24 cellular contexts compared by ENCODE assay signal in the genomic region with DNA sequence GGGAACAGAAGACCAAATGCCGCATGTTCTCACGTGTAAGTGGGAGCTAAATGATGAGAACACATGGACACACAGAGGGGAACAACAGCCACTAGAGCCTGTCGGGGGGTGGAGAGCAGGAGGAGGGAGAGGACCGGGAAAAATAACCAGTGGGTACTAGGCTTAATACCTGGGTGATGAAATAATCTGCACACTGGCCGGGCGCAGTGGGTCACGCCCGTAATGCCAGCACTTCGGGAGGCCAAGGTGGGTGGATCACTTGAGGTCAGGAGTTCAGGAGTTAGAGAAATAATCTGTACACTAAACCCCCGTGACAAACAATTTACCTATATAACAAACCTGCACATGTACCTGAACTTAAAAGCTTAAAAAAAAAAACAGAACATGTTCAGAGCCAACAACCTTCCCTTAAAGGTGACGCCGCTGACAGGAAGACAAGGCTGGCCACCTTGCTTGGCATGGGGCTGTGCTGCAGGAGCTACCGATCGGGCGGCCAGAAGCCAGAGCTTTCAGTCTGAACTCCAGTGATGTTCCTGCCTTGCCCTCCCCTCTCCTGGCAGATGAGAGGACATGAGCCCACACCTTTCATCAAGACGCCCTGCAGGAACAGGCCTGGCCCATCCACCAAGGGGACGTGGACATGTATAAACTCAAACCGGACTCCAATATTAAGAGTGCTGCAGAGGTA. TPM values are rescaled to one million over a fixed set of nuclear protein-coding genes. Genes with fewer than 3 reads are reported as not detected.
A peak's percentile ranks its signal among the peaks of the same experiment; 100 is the strongest.
DNase-seq lines count a peak whose midpoint lies in the region; ATAC-seq and TF ChIP-seq lines count a peak whose summit lies in the region.
"Had no signal": no experiment of that assay in that cellular context is flagged by ENCODE, and none has a peak within 500 bp of the region (broad histone marks: within the 10 kb centered on the region; RNA-seq: fewer than 3 reads in every experiment).

No MANE protein-coding gene starts in this region.

- no peak for ATAC-seq in Right ventricle myocardium superior (ENCODE audit: poor library complexity)
- no peak for ATAC-seq in right cardiac atrium
- ATAC-seq in omental fat pad (ENCODE audit: low FRiP score), result no peak
- ATAC-seq: activated CD4-positive, CD25-positive, alpha-beta regulatory T cell treated with anti-CD3 and anti-CD28 coated beads, Interleukin-2, amount 50 U/mL, for 24 hours; activated CD8-positive, alpha-beta T cell treated with anti-CD3 and anti-CD28 coated beads for 36 hours; activated naive CD4-positive, alpha-beta T cell treated with anti-CD3 and anti-CD28 coated beads, Interleukin-2, amount 50 U/mL, for 72 hours; activated T-cell treated with anti-CD3 and anti-CD28 coated beads, Interleukin-2, amount 50 U/mL, for 4 hours; psoas muscle; stimulated activated memory B cell treated with anti-CD40 and anti-IgM and Interleukin-4, amounts not matched to agents 10 μg/mL and 1 μg/mL and 100 μg/mL, for 72 hours had no signal

- no peak overlapping the region for H2BK5ac ChIP-seq in neuronal stem cell (ENCODE audit: low read length)

- H3K4me1 ChIP-seq in right cardiac atrium (ENCODE audit: control insufficient read depth, insufficient read depth, low read length) (peaks cover 11% of the 10 kb centered on the region), esophagus (ENCODE audit: control insufficient read depth in 2 of 2, insufficient read depth in 2 of 2, low read length in 1 of 2) (peaks cover 3 to 34% of the 10 kb centered on the region in 2 donors), neuronal stem cell (ENCODE audit: control insufficient read depth in 2 of 2, insufficient read depth in 1 of 2, low read depth in 1 of 2, low read length in 2 of 2) (peaks cover 0 to 3% of the 10 kb centered on the region in 2 donors)

- H3K4me3 ChIP-seq in right cardiac atrium (ENCODE audit: low read length), result no peak overlapping the region
- no peak overlapping the region for H3K4me3 ChIP-seq in esophagus (ENCODE audit: low read depth in 1 of 2, low read length in 2 of 2)
- H3K4me3 ChIP-seq in neuronal stem cell (ENCODE audit: low read length in 2 of 2), result no peak overlapping the region
- H3K4me3 ChIP-seq: BLaER1 treated with 17β-estradiol and CSF1 and Interleukin-3, amounts not matched to agents 10 nM and 100 nM; esophagus squamous epithelium; psoas muscle had no signal

- no peak overlapping the region for H3K23ac ChIP-seq in neuronal stem cell (ENCODE audit: low read depth, low read length, poor library complexity)

- H3K4me1 Mint-ChIP-seq in osteocyte (ENCODE audit: unreplicated experiment), result peaks cover 28% of the 10 kb centered on the region

- no peak overlapping the region for H2BK15ac ChIP-seq in neuronal stem cell (ENCODE audit: low read length)

- H3K27me3 ChIP-seq in right cardiac atrium (ENCODE audit: control insufficient read depth, insufficient read depth) (no peaks in the 10 kb centered on the region), esophagus (ENCODE audit: control insufficient read depth in 1 of 2, insufficient read depth in 2 of 2, low read length in 2 of 2) (no peaks in the 10 kb centered on the region), neuronal stem cell (ENCODE audit: control insufficient read depth in 3 of 3, insufficient read depth in 3 of 3, low read depth in 1 of 3, low read length in 3 of 3) (no peaks in the 10 kb centered on the region)
- H3K27me3 ChIP-seq: BLaER1 treated with 17β-estradiol and CSF1 and Interleukin-3, amounts not matched to agents 10 nM and 100 nM; esophagus squamous epithelium had no signal

- H3K4ac ChIP-seq in neuronal stem cell (ENCODE audit: low read length), result no peak overlapping the region

- TF ChIP-seq CTCF in omental fat pad (IDR thresholded peaks at IDR 0.05), result no peak
- no peak for TF ChIP-seq CTCF in osteocyte (IDR thresholded peaks at IDR 0.05)

- no peak overlapping the region for H2AK5ac ChIP-seq in neuronal stem cell (ENCODE audit: low read depth, low read length)

- H3K9me3 ChIP-seq in right cardiac atrium (ENCODE audit: control insufficient read depth, low read length), result no peaks in the 10 kb centered on the region
- peaks cover 0 to 8% of the 10 kb centered on the region in 2 donors for H3K9me3 ChIP-seq in esophagus (ENCODE audit: control insufficient read depth in 2 of 2, insufficient read depth in 1 of 2, low read depth in 1 of 2, low read length in 1 of 2)
- H3K9me3 ChIP-seq in neuronal stem cell (replicated peaks in 1 of 2; ENCODE audit: control insufficient read depth in 2 of 2, insufficient read depth in 1 of 2, low read depth in 1 of 2, low read length in 2 of 2), result peaks cover 3 to 16% of the 10 kb centered on the region in 2 donors
- H3K9me3 ChIP-seq: esophagus squamous epithelium, psoas muscle had no signal

- no peak overlapping the region for H3K9ac ChIP-seq in neuronal stem cell (ENCODE audit: low read depth, low read length, poor library complexity)
- H3K9ac ChIP-seq: BLaER1 treated with 17β-estradiol and CSF1 and Interleukin-3, amounts not matched to agents 10 nM and 100 nM had no signal

- H2AFZ ChIP-seq in neuronal stem cell (ENCODE audit: low read length), result no peak overlapping the region

- no peak overlapping the region for H2BK120ac ChIP-seq in neuronal stem cell (ENCODE audit: low read depth, low read length)

- no peaks in the 10 kb centered on the region for H3K27me3 Mint-ChIP-seq in osteocyte (ENCODE audit: unreplicated experiment)
- H3K27me3 Mint-ChIP-seq: activated CD8-positive, alpha-beta T cell treated with anti-CD3 and anti-CD28 coated beads for 36 hours; stimulated activated memory B cell treated with anti-CD40 and anti-IgM and Interleukin-4, amounts not matched to agents 10 μg/mL and 1 μg/mL and 100 μg/mL, for 72 hours had no signal

- DNase-seq in Right ventricle myocardium superior, result peak; percentile 35
- DNase-seq in right cardiac atrium, result no peak
- DNase-seq in omental fat pad (ENCODE audit: low spot score), result peak; percentile 4
- peak; percentile 37 for DNase-seq in ureter (ENCODE audit: low spot score)
- no peak for DNase-seq in neuronal stem cell (ENCODE audit: low spot score)
- DNase-seq in osteocyte (ENCODE audit: extremely low spot score, unreplicated experiment), result no peak
- DNase-seq in NCI-H2029 treated with DMSO at 0.1 percent for 48 hours (lab: John Stamatoyannopoulos, UW), result no peak
- DNase-seq: ACHN; activated CD8-positive, alpha-beta T cell treated with anti-CD3 and anti-CD28 coated beads for 36 hours; activated T-cell treated with anti-CD3 and anti-CD28 coated beads, Interleukin-2, amount 50 U/mL, for 4 hours; cerebellar nuclear complex; effector CD8-positive, alpha-beta T cell; EL; esophagus squamous epithelium; NCI-H187 treated with DMSO at 0.1 percent for 48 hours; NCI-H345; SHP77; small intestine had no signal

- H3K27ac ChIP-seq in right cardiac atrium (ENCODE audit: low read length) (no peak overlapping the region), esophagus (ENCODE audit: low read depth in 2 of 2, low read length in 1 of 2) (peak overlapping the region; percentile 13 to 50), neuronal stem cell (replicated peaks; ENCODE audit: low read length) (no peak overlapping the region)
- H3K27ac ChIP-seq: BLaER1 treated with 17β-estradiol and CSF1 and Interleukin-3, amounts not matched to agents 10 nM and 100 nM; psoas muscle had no signal

- peaks cover 46% of the 10 kb centered on the region for H3K36me3 Mint-ChIP-seq in osteocyte (ENCODE audit: unreplicated experiment)

- H4K8ac ChIP-seq in neuronal stem cell (ENCODE audit: low read depth, low read length), result no peak overlapping the region

- H3K27ac Mint-ChIP-seq in osteocyte (ENCODE audit: unreplicated experiment), result no peak overlapping the region
- H3K27ac Mint-ChIP-seq: activated CD8-positive, alpha-beta T cell treated with anti-CD3 and anti-CD28 coated beads for 36 hours; stimulated activated memory B cell treated with anti-CD40 and anti-IgM and Interleukin-4, amounts not matched to agents 10 μg/mL and 1 μg/mL and 100 μg/mL, for 72 hours had no signal

- 97% methylated on average over 18 of the region's 18 CpGs for WGBS in right cardiac atrium
- WGBS in esophagus, 2 donors, result 76 to 88% methylated on average over 18 of the region's 18 CpGs
- WGBS in neuronal stem cell (ENCODE audit: extremely low coverage in 2 of 2, insufficient read length in 2 of 2, insufficient replicate concordance in 1 of 2), 2 donors, result no CpG with 5 or more reads among the region's 18 CpGs

- intact Hi-C loops in Right ventricle myocardium superior (cut with DNase I) (no loop called here), right cardiac atrium (cut with DNase I) (no loop called here)

- H2BK12ac ChIP-seq in neuronal stem cell (ENCODE audit: low read length), result no peak overlapping the region

- no peak overlapping the region for H3K14ac ChIP-seq in neuronal stem cell (ENCODE audit: low read length)

- no peak overlapping the region for H3K18ac ChIP-seq in neuronal stem cell (ENCODE audit: low read length)

- H3K36me3 ChIP-seq in esophagus (ENCODE audit: control insufficient read depth in 2 of 2, insufficient read depth in 2 of 2, low read length in 1 of 2) (peaks cover 2 to 43% of the 10 kb centered on the region in 2 donors), neuronal stem cell (replicated peaks in 1 of 2; ENCODE audit: control insufficient read depth in 2 of 2, insufficient read depth in 2 of 2, low read length in 2 of 2) (peaks cover 9 to 68% of the 10 kb centered on the region in 2 donors)

- H3K9me3 Mint-ChIP-seq in osteocyte (ENCODE audit: unreplicated experiment), result peaks cover 11% of the 10 kb centered on the region

- no peak overlapping the region for H3K4me3 Mint-ChIP-seq in osteocyte (ENCODE audit: unreplicated experiment)
- H3K4me3 Mint-ChIP-seq: activated CD8-positive, alpha-beta T cell treated with anti-CD3 and anti-CD28 coated beads for 36 hours; activated T-cell treated with anti-CD3 and anti-CD28 coated beads, Interleukin-2, amount 50 U/mL, for 4 hours; stimulated activated memory B cell treated with anti-CD40 and anti-IgM and Interleukin-4, amounts not matched to agents 10 μg/mL and 1 μg/mL and 100 μg/mL, for 72 hours had no signal

- no peak overlapping the region for H3K4me2 ChIP-seq in neuronal stem cell (ENCODE audit: insufficient read depth, low read length, poor library complexity, severe bottlenecking)
- H3K4me2 ChIP-seq: BLaER1 treated with 17β-estradiol and CSF1 and Interleukin-3, amounts not matched to agents 10 nM and 100 nM had no signal

- peaks cover 12% of the 10 kb centered on the region for H3K79me1 ChIP-seq in neuronal stem cell (ENCODE audit: low read depth, low read length)

- no peak overlapping the region for H4K91ac ChIP-seq in neuronal stem cell (ENCODE audit: low read depth, low read length, poor library complexity)

RNA-seq across cellular contexts. Expression of a gene that starts 11.2 kb away (rescaled TPM):
- total RNA-seq in Right ventricle myocardium superior (25.4 TPM), right cardiac atrium (10 to 100 TPM; 24.7 to 40.0 (median 29.8) TPM), omental fat pad (100 to 1,000 TPM in 2 of 4 donors, 10 to 100 TPM in 2; 69.4 to 176 (median 103) TPM), ureter (37.4 TPM), osteocyte (35.1 and 38.6 TPM in 2 replicates)
- polyA plus RNA-seq in right cardiac atrium (27.0 TPM), esophagus (10 to 100 TPM; 38.8 to 57.7 TPM)
- polyA plus RNA-seq in neuronal stem cell (2013, experiment 1 of 2), result 19.1 TPM
- 18.6 TPM for polyA plus RNA-seq in neuronal stem cell (2013, experiment 2 of 2)

RNA-seq across cellular contexts. Expression of a gene that starts 24.2 kb away (rescaled TPM):
- total RNA-seq in Right ventricle myocardium superior, result 13.8 TPM
- total RNA-seq in right cardiac atrium, result 10 to 100 TPM in 3 of 4 donors, 1 to 10 TPM in 1; 9.9 to 14.6 (median 11.1) TPM
- polyA plus RNA-seq in right cardiac atrium, result 18.8 TPM
- 10 to 100 TPM; 26.0 to 96.9 TPM for polyA plus RNA-seq in esophagus
- 10 to 100 TPM; 13.2 to 20.1 (median 17.3) TPM for total RNA-seq in omental fat pad
- 29.5 TPM for total RNA-seq in ureter
- polyA plus RNA-seq in neuronal stem cell (2013, experiment 1 of 2), result 2.1 TPM
- polyA plus RNA-seq in neuronal stem cell (2013, experiment 2 of 2), result 2.0 TPM
- 1.6 and 2.0 TPM in 2 replicates for total RNA-seq in osteocyte

RNA-seq across cellular contexts. Expression of a gene that starts 48.1 kb away (rescaled TPM):
- total RNA-seq in Right ventricle myocardium superior, result 78.2 TPM
- 100 to 1,000 TPM in 1 of 4 donors, 10 to 100 TPM in 3; 69.7 to 104 (median 94.7) TPM for total RNA-seq in right cardiac atrium
- 91.9 TPM for polyA plus RNA-seq in right cardiac atrium
- 10 to 100 TPM; 65.2 to 66.7 TPM for polyA plus RNA-seq in esophagus
- total RNA-seq in omental fat pad, result 10 to 100 TPM; 18.0 to 47.6 (median 33.6) TPM
- total RNA-seq in ureter, result 82.1 TPM
- 113 TPM for polyA plus RNA-seq in neuronal stem cell (2013, experiment 1 of 2)
- polyA plus RNA-seq in neuronal stem cell (2013, experiment 2 of 2), result 115 TPM
- total RNA-seq in osteocyte, result 117 and 126 TPM in 2 replicates

Comparison
In these comparisons a context has a peak if more than half of its experiments do, and no peak if none do; other contexts are left out.
1. DNase-seq: peak in Right ventricle myocardium superior (single experiment), omental fat pad (single experiment) and ureter (single experiment); none in right cardiac atrium (0 of 3), neuronal stem cell (single experiment), osteocyte (single experiment) and NCI-H2029 treated with DMSO at 0.1 percent for 48 hours (single experiment).
2. H3K27ac ChIP-seq: peak in esophagus (2 of 2); none in right cardiac atrium (single experiment) and neuronal stem cell (single experiment).